36 cellular contexts compared by ENCODE assay signal in the genomic region with DNA sequence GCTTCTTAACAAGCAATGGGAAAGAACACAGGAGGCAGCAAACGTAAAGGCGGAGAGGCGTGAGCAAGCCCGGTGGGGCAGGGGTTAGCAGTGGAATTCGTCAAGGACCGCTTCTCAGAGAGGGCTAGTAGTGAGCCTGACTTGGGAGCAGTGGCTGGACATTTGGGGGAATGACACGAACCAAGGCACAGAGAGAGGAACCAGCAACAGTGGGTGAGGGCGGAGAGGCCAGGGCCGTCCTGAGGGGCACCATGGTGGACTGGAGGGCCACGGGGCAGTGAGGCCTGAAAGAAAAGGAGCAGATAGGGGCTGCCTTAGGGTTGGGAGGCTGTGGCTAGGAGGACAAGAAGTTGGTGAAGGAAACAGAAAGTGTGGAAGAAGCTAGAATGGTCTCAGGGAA.
"Had no signal": no experiment of that assay in that cellular context is flagged by ENCODE, and none has a peak within 500 bp of the region (broad histone marks: within the 10 kb centered on the region; RNA-seq: fewer than 3 reads in every experiment).

No MANE protein-coding gene starts in this region.

- H3K4me1 ChIP-seq: ascending aorta had no signal

- H3K27me3 Mint-ChIP-seq: activated B cell treated with CpG ODN at 0.5 μM for 24 hours; activated CD4-positive, alpha-beta T cell treated with anti-CD3 and anti-CD28 coated beads for 36 hours; activated CD8-positive, alpha-beta memory T cell treated with anti-CD3 and anti-CD28 coated beads, Interleukin-2, amount 10 ng/mL, durations not matched to agents 7 days and 5 days; activated naive CD4-positive, alpha-beta T cell treated with anti-CD3 and anti-CD28 coated beads, Interleukin-2, amount 10 ng/mL, durations not matched to agents 7 days and 5 days; activated naive CD4-positive, alpha-beta T cell treated with anti-CD3 and anti-CD28 coated beads, Interleukin-2, amount 50 U/mL, for 24 hours; activated naive CD8-positive, alpha-beta T cell; activated naive CD8-positive, alpha-beta T cell treated with anti-CD3 and anti-CD28 coated beads, Interleukin-2, amount 10 ng/mL, durations not matched to agents 7 days and 5 days; activated naive CD8-positive, alpha-beta T cell treated with anti-CD3 and anti-CD28 coated beads, Interleukin-2, amount 50 U/mL, for 24 hours; activated T-cell treated with anti-CD3 and anti-CD28 coated beads, Interleukin-2, amount 50 U/mL, for 24 hours had no signal

- H3K27me3 ChIP-seq: ascending aorta, cardiac muscle cell had no signal

- ATAC-seq: activated CD4-positive, alpha-beta T cell treated with anti-CD3 and anti-CD28 coated beads for 36 hours; activated CD8-positive, alpha-beta memory T cell treated with anti-CD3 and anti-CD28 coated beads, Interleukin-2, amount 10 ng/mL, durations not matched to agents 7 days and 5 days; activated CD8-positive, alpha-beta T cell treated with anti-CD3 and anti-CD28 coated beads, Interleukin-2, amount 10 ng/mL, durations not matched to agents 7 days and 5 days; activated naive CD8-positive, alpha-beta T cell treated with anti-CD3 and anti-CD28 coated beads, Interleukin-2, amount 50 U/mL, for 24 hours had no signal

- H3K9me3 ChIP-seq: ascending aorta had no signal

- H3K36me3 Mint-ChIP-seq: activated CD8-positive, alpha-beta memory T cell treated with anti-CD3 and anti-CD28 coated beads, Interleukin-2, amount 10 ng/mL, durations not matched to agents 7 days and 5 days; activated naive CD4-positive, alpha-beta T cell treated with anti-CD3 and anti-CD28 coated beads, Interleukin-2, amount 10 ng/mL, durations not matched to agents 7 days and 5 days; activated naive CD4-positive, alpha-beta T cell treated with anti-CD3 and anti-CD28 coated beads, Interleukin-2, amount 50 U/mL, for 24 hours; activated naive CD8-positive, alpha-beta T cell; activated naive CD8-positive, alpha-beta T cell treated with anti-CD3 and anti-CD28 coated beads, Interleukin-2, amount 10 ng/mL, durations not matched to agents 7 days and 5 days; brain had no signal

- H3K36me3 ChIP-seq: ascending aorta, cardiac muscle cell had no signal

- H3K27ac Mint-ChIP-seq: activated CD4-positive, alpha-beta memory T cell treated with anti-CD3 and anti-CD28 coated beads, Interleukin-2, amount 10 ng/mL, durations not matched to agents 7 days and 5 days; activated CD4-positive, alpha-beta T cell treated with anti-CD3 and anti-CD28 coated beads for 36 hours; activated CD4-positive, alpha-beta T cell treated with anti-CD3 and anti-CD28 coated beads, Interleukin-2, amount 10 ng/mL, durations not matched to agents 7 days and 5 days; activated CD8-positive, alpha-beta memory T cell treated with anti-CD3 and anti-CD28 coated beads, Interleukin-2, amount 10 ng/mL, durations not matched to agents 7 days and 5 days; activated CD8-positive, alpha-beta T cell treated with anti-CD3 and anti-CD28 coated beads, Interleukin-2, amount 10 ng/mL, durations not matched to agents 7 days and 5 days; activated naive CD4-positive, alpha-beta T cell treated with anti-CD3 and anti-CD28 coated beads, Interleukin-2, amount 10 ng/mL, durations not matched to agents 7 days and 5 days; activated naive CD4-positive, alpha-beta T cell treated with anti-CD3 and anti-CD28 coated beads, Interleukin-2, amount 50 U/mL, for 24 hours; activated naive CD8-positive, alpha-beta T cell; activated naive CD8-positive, alpha-beta T cell treated with anti-CD3 and anti-CD28 coated beads, Interleukin-2, amount 10 ng/mL, durations not matched to agents 7 days and 5 days; activated naive CD8-positive, alpha-beta T cell treated with anti-CD3 and anti-CD28 coated beads, Interleukin-2, amount 50 U/mL, for 24 hours; activated T-cell treated with anti-CD3 and anti-CD28 coated beads, Interleukin-2, amount 50 U/mL, for 24 hours; activated T-helper 2 cell treated with anti-CD3 and anti-CD28 coated beads, Interferon-gamma antibody, Interleukin-2, Interleukin-4, amounts not matched to agents 10 μg/mL and 5 μg/mL and 100 μg/mL, durations not matched to agents 14 hours and 24 hours and 36 hours; brain; T-helper 1 cell treated with Interleukin-12 subunit alpha and Interleukin-12 subunit beta and Interleukin-4 antibody, amounts not matched to agents 30 μg/mL and 1 μg/mL, for 36 hours; T-helper 2 cell treated with Interferon-gamma antibody and Interleukin-4, amounts not matched to agents 5 μg/mL and 100 μg/mL, for 36 hours had no signal

- DNase-seq: activated B cell treated with CpG ODN at 0.5 μM for 24 hours; activated CD4-positive, alpha-beta memory T cell treated with anti-CD3 and anti-CD28 coated beads, Interleukin-2, amount 10 ng/mL, durations not matched to agents 7 days and 5 days; activated CD4-positive, alpha-beta T cell treated with anti-CD3 and anti-CD28 coated beads for 1 hour; activated CD4-positive, alpha-beta T cell treated with anti-CD3 and anti-CD28 coated beads for 36 hours; activated CD4-positive, alpha-beta T cell treated with anti-CD3 and anti-CD28 coated beads for 48 hours; activated CD4-positive, alpha-beta T cell treated with anti-CD3 and anti-CD28 coated beads, Interleukin-2, amount 10 ng/mL, durations not matched to agents 7 days and 5 days; activated CD4-positive, alpha-beta T cell treated with anti-CD3 and anti-CD28 coated beads, Interleukin-2, amount 50 U/mL, for 48 hours; activated CD8-positive, alpha-beta memory T cell treated with anti-CD3 and anti-CD28 coated beads for 24 hours; activated CD8-positive, alpha-beta memory T cell treated with anti-CD3 and anti-CD28 coated beads, Interleukin-2, amount 10 ng/mL, durations not matched to agents 7 days and 5 days; activated CD8-positive, alpha-beta memory T cell treated with anti-CD3 and anti-CD28 coated beads, Interleukin-2, amount 50 U/mL, for 48 hours; activated CD8-positive, alpha-beta T cell treated with anti-CD3 and anti-CD28 coated beads, Interleukin-2, amount 10 ng/mL, durations not matched to agents 7 days and 5 days; activated effector memory CD4-positive, alpha-beta T cell treated with Interleukin-2 at 50 U/mL for 16 hours; activated gamma-delta T cell; activated naive CD4-positive, alpha-beta T cell treated with anti-CD3 and anti-CD28 coated beads, Interleukin-2, amount 10 ng/mL, durations not matched to agents 7 days and 5 days; activated naive CD4-positive, alpha-beta T cell treated with Interleukin-2 at 50 U/mL for 16 hours; activated naive CD8-positive, alpha-beta T cell treated with anti-CD3 and anti-CD28 coated beads, Interleukin-2, amount 10 ng/mL, durations not matched to agents 7 days and 5 days; activated naive CD8-positive, alpha-beta T cell treated with anti-CD3 and anti-CD28 coated beads, Interleukin-2, amount 50 U/mL, for 24 hours; activated T-cell treated with anti-CD3 and anti-CD28 coated beads, Interleukin-2, amount 50 U/mL, for 24 hours; activated T-cell treated with anti-CD3 and anti-CD28 coated beads, Interleukin-2, amount 50 U/mL, for 48 hours; amygdala; anterior cingulate cortex; caudate nucleus; cerebellar nuclear complex; T-helper 1 cell; T-helper 2 cell; T-helper 9 cell had no signal

- H3K4me1 Mint-ChIP-seq: activated CD4-positive, alpha-beta memory T cell treated with anti-CD3 and anti-CD28 coated beads, Interleukin-2, amount 10 ng/mL, durations not matched to agents 7 days and 5 days; activated CD4-positive, alpha-beta T cell treated with anti-CD3 and anti-CD28 coated beads, Interleukin-2, amount 10 ng/mL, durations not matched to agents 7 days and 5 days; central memory CD8-positive, alpha-beta T cell had no signal

- H3K27ac ChIP-seq: ascending aorta, cardiac muscle cell, VCaP had no signal

- H3K4me3 Mint-ChIP-seq: activated B cell treated with CpG ODN at 0.5 μM for 24 hours; activated CD4-positive, alpha-beta memory T cell treated with anti-CD3 and anti-CD28 coated beads, Interleukin-2, amount 10 ng/mL, durations not matched to agents 7 days and 5 days; activated CD4-positive, alpha-beta T cell treated with anti-CD3 and anti-CD28 coated beads for 36 hours; activated CD4-positive, alpha-beta T cell treated with anti-CD3 and anti-CD28 coated beads, Interleukin-2, amount 10 ng/mL, durations not matched to agents 7 days and 5 days; activated CD8-positive, alpha-beta memory T cell treated with anti-CD3 and anti-CD28 coated beads, Interleukin-2, amount 10 ng/mL, durations not matched to agents 7 days and 5 days; activated CD8-positive, alpha-beta T cell treated with anti-CD3 and anti-CD28 coated beads, Interleukin-2, amount 10 ng/mL, durations not matched to agents 7 days and 5 days; activated naive CD4-positive, alpha-beta T cell treated with anti-CD3 and anti-CD28 coated beads, Interleukin-2, amount 10 ng/mL, durations not matched to agents 7 days and 5 days; activated naive CD4-positive, alpha-beta T cell treated with anti-CD3 and anti-CD28 coated beads, Interleukin-2, amount 50 U/mL, for 24 hours; activated naive CD8-positive, alpha-beta T cell; activated naive CD8-positive, alpha-beta T cell treated with anti-CD3 and anti-CD28 coated beads, Interleukin-2, amount 10 ng/mL, durations not matched to agents 7 days and 5 days; activated naive CD8-positive, alpha-beta T cell treated with anti-CD3 and anti-CD28 coated beads, Interleukin-2, amount 50 U/mL, for 24 hours; activated T-cell treated with anti-CD3 and anti-CD28 coated beads, Interleukin-2, amount 50 U/mL, for 24 hours; brain; central memory CD8-positive, alpha-beta T cell; T-helper 1 cell treated with Interleukin-12 subunit alpha and Interleukin-12 subunit beta and Interleukin-4 antibody, amounts not matched to agents 30 μg/mL and 1 μg/mL, for 36 hours; T-helper 2 cell treated with Interferon-gamma antibody and Interleukin-4, amounts not matched to agents 5 μg/mL and 100 μg/mL, for 36 hours had no signal

- H3K4me3 ChIP-seq: ascending aorta, cardiac muscle cell had no signal

- H3K9me3 Mint-ChIP-seq: activated B cell treated with CpG ODN at 0.5 μM for 24 hours; activated CD4-positive, alpha-beta memory T cell treated with anti-CD3 and anti-CD28 coated beads, Interleukin-2, amount 10 ng/mL, durations not matched to agents 7 days and 5 days; activated CD4-positive, alpha-beta T cell treated with anti-CD3 and anti-CD28 coated beads, Interleukin-2, amount 10 ng/mL, durations not matched to agents 7 days and 5 days; activated naive CD4-positive, alpha-beta T cell treated with anti-CD3 and anti-CD28 coated beads, Interleukin-2, amount 10 ng/mL, durations not matched to agents 7 days and 5 days; activated naive CD4-positive, alpha-beta T cell treated with anti-CD3 and anti-CD28 coated beads, Interleukin-2, amount 50 U/mL, for 24 hours; activated naive CD8-positive, alpha-beta T cell treated with anti-CD3 and anti-CD28 coated beads, Interleukin-2, amount 10 ng/mL, durations not matched to agents 7 days and 5 days; activated naive CD8-positive, alpha-beta T cell treated with anti-CD3 and anti-CD28 coated beads, Interleukin-2, amount 50 U/mL, for 24 hours; activated T-cell treated with anti-CD3 and anti-CD28 coated beads, Interleukin-2, amount 50 U/mL, for 24 hours; activated T-helper 2 cell treated with anti-CD3 and anti-CD28 coated beads, Interferon-gamma antibody, Interleukin-2, Interleukin-4, amounts not matched to agents 10 μg/mL and 5 μg/mL and 100 μg/mL, durations not matched to agents 14 hours and 24 hours and 36 hours; brain; central memory CD8-positive, alpha-beta T cell; T-helper 1 cell treated with Interleukin-12 subunit alpha and Interleukin-12 subunit beta and Interleukin-4 antibody, amounts not matched to agents 30 μg/mL and 1 μg/mL, for 36 hours; T-helper 2 cell treated with Interferon-gamma antibody and Interleukin-4, amounts not matched to agents 5 μg/mL and 100 μg/mL, for 36 hours had no signal
